In the genomic region with DNA sequence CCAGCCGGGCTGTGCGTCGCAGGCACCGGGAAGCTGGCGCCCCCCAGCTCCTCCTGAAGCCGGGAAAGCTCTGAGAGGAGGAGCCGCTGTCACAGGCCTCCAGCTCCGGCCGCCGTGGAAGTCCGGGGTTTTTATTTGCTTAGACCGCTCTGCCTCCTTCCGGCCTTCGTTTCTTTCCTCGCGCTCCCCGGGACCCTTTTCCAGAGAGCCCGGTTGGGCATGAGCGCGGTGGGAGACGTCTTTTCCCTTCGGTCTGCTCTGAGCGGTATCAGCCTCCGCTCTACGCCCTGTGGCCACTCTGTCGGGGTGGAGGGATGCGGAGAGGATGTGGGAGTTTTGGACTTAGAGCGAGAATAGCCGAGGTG, we compare ENCODE assay signal across 8 cellular contexts. TPM values are rescaled to one million over a fixed set of nuclear protein-coding genes. Genes with fewer than 3 reads are reported as not detected.
A peak's percentile ranks its signal among the peaks of the same experiment; 100 is the strongest.
DNase-seq lines count a peak whose midpoint lies in the region; TF ChIP-seq lines count a peak whose summit lies in the region.

No MANE protein-coding gene starts in this region.

- H3K27me3 ChIP-seq in MM.1S (replicated peaks; ENCODE audit: insufficient read depth, low read length): no peaks in the 10 kb centered on the region

- POLR2A ChIA-PET in HEK293 (lab: Yijun Ruan, JAX): interaction anchor here (0.7 to 2.2 kb wide), 10 partner anchors 13 to 300 kb away, joined by 3 to 24 read pairs (median 4); a partner anchor contains a TSS

- CTCF ChIA-PET in HEK293 (lab: Yijun Ruan, JAX): interaction anchor here (0.6 kb wide), 2 partner anchors 70 to 1088 kb away, joined by 3 read pairs; no protein-coding TSS in a partner anchor

- H3K36me3 ChIP-seq in HEK293 (ENCODE audit: control insufficient read depth in 2 of 2, insufficient read depth in 1 of 2, low read length in 2 of 2) (peaks cover 0 to 16% of the 10 kb centered on the region in 2 experiments; a peak in 2 of 3 replicates), MM.1S (replicated peaks; ENCODE audit: insufficient read depth, low read length) (no peaks in the 10 kb centered on the region)

- H3K9me3 ChIP-seq in HEK293 (ENCODE audit: control insufficient read depth, insufficient read depth, low read depth, low read length) (no peaks in the 10 kb centered on the region), MM.1S (replicated peaks; ENCODE audit: insufficient read depth, low read length) (no peaks in the 10 kb centered on the region)

- 0 out of 2 replicates have a peak, but pooled peaks cover 12% of the 10 kb centered on the region for H4K20me1 ChIP-seq in MM.1S (ENCODE audit: insufficient read depth, low read length)

- H3K79me2 ChIP-seq in MM.1S (ENCODE audit: low read length): peaks cover 55% of the 10 kb centered on the region

- H2AFZ ChIP-seq in MM.1S (ENCODE audit: low read length): peak overlapping the region; percentile 77

- no peaks in the 10 kb centered on the region for H3K9me2 ChIP-seq in MM.1S (replicated peaks; ENCODE audit: insufficient read depth, low read length)

- H3K27ac ChIP-seq in HEK293 (ENCODE audit: extremely low read depth, low read depth, low read length) (peak overlapping the region; percentile 81), MM.1S (ENCODE audit: low read length) (peak overlapping the region; percentile 79)

- peaks cover 11% of the 10 kb centered on the region for H3F3A ChIP-seq in MM.1S (ENCODE audit: insufficient read depth, low read length)

- peak overlapping the region; percentile 93 for H3K4me2 ChIP-seq in MM.1S (ENCODE audit: low read depth, low read length)

- H3K4me1 ChIP-seq in HEK293 (ENCODE audit: control insufficient read depth, insufficient read depth, low read length): no peaks in the 10 kb centered on the region
- H3K4me1 ChIP-seq in MM.1S (ENCODE audit: low read length): peaks cover 10% of the 10 kb centered on the region

- peak; percentile 31 for DNase-seq in activated CD4-positive, CD25-positive, alpha-beta regulatory T cell treated with anti-CD3 and anti-CD28 coated beads, Interleukin-2, amount 50 U/mL, for 72 hours
- no peak for DNase-seq in activated CD4-positive, CD25-positive, alpha-beta regulatory T cell (lab: John Stamatoyannopoulos, UW)
- peak; percentile 33 for DNase-seq in MM.1S
- peak; percentile 15 for DNase-seq in activated naive CD4-positive, alpha-beta T cell treated with anti-CD3 and anti-CD28 coated beads, Interleukin-2, amount 50 U/mL, for 16 hours
- DNase-seq in cardiac septum (ENCODE audit: low spot score): peak; percentile 75
- peak in 7 of 10 donors; percentile 8 to 85 (median 17) for DNase-seq in posterior cingulate gyrus
- DNase-seq in OCI-M2 (lab: John Stamatoyannopoulos, UW; ENCODE audit: unreplicated experiment): no peak

- intact Hi-C loops in cardiac septum (cut with DNase I) (loop anchor here (5.0 to 10.0 kb wide), 2 partner anchors 153 to 301 kb away; a partner anchor contains a TSS), posterior cingulate gyrus (cut with DNase I) (loop anchor here (5.0 kb wide), 1 partner anchor 126 kb away; no protein-coding TSS in a partner anchor)

- TF ChIP-seq CTCF in HEK293 (tag by site-specific recombination; IDR thresholded peaks at IDR 0.05) (peak; percentile 17; the same call in 1 of the 2 replicates), MM.1S (IDR thresholded peaks at IDR 0.05; ENCODE audit: low read length) (no peak)

- H3K4me3 ChIP-seq in HEK293 (ENCODE audit: low read depth, low read length) (peak overlapping the region; percentile 99), MM.1S (ENCODE audit: low read length) (peak overlapping the region; percentile 92)

- H3K9ac ChIP-seq in MM.1S (ENCODE audit: low read length): peak overlapping the region; percentile 89

TF ChIP-seq in HEK293, 187 proteins besides CTCF, POLR2A, EP300 and RAD21:
- TF ChIP-seq ZBTB20 (tag by site-specific recombination; IDR thresholded peaks at IDR 0.05) (no peak; the same call in 1 of the 2 replicates), IKZF3 (tag by site-specific recombination; IDR thresholded peaks at IDR 0.05) (no peak), ZBTB17 (tag by site-specific recombination; IDR thresholded peaks at IDR 0.05) (peak; percentile 67), ZFHX2 (tag by site-specific recombination; conservative IDR thresholded peaks at IDR 0.05) (0 out of 2 replicates have a peak, but pooled peaks have one; percentile 2), ZNF341 (tag by site-specific recombination; IDR thresholded peaks at IDR 0.05; ENCODE audit: low read depth) (peak; percentile 30; the same call in 1 of the 2 replicates), ZNF394 (tag by site-specific recombination; IDR thresholded peaks at IDR 0.05; ENCODE audit: borderline replicate concordance) (peak; percentile 53; the same call in 1 of the 2 replicates), KLF10 (tag by site-specific recombination; IDR thresholded peaks at IDR 0.05) (no peak), ZNF114 (tag by site-specific recombination; IDR thresholded peaks at IDR 0.05) (no peak)
- TF ChIP-seq, protein P1, sequence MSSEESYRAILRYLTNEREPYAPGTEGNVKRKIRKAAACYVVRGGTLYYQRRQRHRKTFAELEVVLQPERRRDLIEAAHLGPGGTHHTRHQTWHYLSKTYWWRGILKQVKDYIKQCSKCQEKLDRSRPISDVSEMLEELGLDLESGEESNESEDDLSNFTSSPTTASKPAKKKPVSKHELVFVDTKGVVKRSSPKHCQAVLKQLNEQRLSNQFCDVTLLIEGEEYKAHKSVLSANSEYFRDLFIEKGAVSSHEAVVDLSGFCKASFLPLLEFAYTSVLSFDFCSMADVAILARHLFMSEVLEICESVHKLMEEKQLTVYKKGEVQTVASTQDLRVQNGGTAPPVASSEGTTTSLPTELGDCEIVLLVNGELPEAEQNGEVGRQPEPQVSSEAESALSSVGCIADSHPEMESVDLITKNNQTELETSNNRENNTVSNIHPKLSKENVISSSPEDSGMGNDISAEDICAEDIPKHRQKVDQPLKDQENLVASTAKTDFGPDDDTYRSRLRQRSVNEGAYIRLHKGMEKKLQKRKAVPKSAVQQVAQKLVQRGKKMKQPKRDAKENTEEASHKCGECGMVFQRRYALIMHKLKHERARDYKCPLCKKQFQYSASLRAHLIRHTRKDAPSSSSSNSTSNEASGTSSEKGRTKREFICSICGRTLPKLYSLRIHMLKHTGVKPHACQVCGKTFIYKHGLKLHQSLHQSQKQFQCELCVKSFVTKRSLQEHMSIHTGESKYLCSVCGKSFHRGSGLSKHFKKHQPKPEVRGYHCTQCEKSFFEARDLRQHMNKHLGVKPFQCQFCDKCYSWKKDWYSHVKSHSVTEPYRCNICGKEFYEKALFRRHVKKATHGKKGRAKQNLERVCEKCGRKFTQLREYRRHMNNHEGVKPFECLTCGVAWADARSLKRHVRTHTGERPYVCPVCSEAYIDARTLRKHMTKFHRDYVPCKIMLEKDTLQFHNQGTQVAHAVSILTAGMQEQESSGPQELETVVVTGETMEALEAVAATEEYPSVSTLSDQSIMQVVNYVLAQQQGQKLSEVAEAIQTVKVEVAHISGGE (tag by site-specific recombination; conservative IDR thresholded peaks at IDR 0.05; ENCODE audit: low read depth): 0 out of 2 replicates have a peak, but pooled peaks have one; percentile 32
TF ChIP-seq in HEK293: peak in this region for 5.

RNA-seq across cellular contexts. Expression of a gene that starts 0.6 kb away (rescaled TPM):
- 21.6 TPM for total RNA-seq in cardiac septum

Comparison
In these comparisons a context has a peak if more than half of its experiments do, and no peak if none do; other contexts are left out.
1. DNase-seq: peak in activated CD4-positive, CD25-positive, alpha-beta regulatory T cell treated with anti-CD3 and anti-CD28 coated beads, Interleukin-2, amount 50 U/mL, for 72 hours (single experiment), MM.1S (single experiment), activated naive CD4-positive, alpha-beta T cell treated with anti-CD3 and anti-CD28 coated beads, Interleukin-2, amount 50 U/mL, for 16 hours (single experiment), cardiac septum (single experiment) and posterior cingulate gyrus (7 of 10); none in activated CD4-positive, CD25-positive, alpha-beta regulatory T cell (0 of 4) and OCI-M2 (single experiment).